8 cellular contexts compared by ENCODE assay signal in the genomic region with DNA sequence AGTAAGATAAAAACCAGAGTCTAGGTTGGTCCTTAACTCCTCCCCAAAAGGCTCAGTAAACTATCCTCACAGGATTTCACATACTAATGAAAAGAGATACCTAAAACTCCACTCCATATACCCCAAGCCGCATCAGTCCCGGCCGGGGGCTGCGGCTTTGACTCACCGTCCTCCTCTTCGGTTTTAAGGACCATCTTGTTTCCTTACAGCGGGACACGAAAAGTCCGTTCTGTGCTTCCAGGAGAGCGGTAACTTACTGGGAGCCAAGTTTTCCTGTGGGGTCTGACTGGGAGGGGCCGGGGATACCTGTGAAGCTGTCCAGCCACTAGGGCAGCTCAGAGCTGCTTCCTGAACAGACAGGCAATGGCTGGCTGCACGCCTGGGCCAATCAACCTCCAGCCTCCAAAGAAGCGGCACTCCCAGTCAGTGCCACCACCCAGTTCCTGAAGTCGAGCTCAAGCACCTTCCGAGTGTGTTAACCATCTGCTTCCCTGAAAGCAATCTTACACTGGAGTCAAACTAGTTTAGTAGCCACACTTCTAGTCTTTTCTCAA. TPM values are rescaled to one million over a fixed set of nuclear protein-coding genes. Genes with fewer than 3 reads are reported as not detected.
DNase-seq lines count a peak whose midpoint lies in the region; ATAC-seq, FAIRE-seq and TF ChIP-seq lines count a peak whose summit lies in the region.

No MANE protein-coding gene starts in this region.

- TF ChIP-seq CTCF in MM.1S (IDR thresholded peaks at IDR 0.05; ENCODE audit: low read length), result peak; percentile 26
- TF ChIP-seq CTCF in bronchial epithelial cell (IDR thresholded peaks at IDR 0.05; ENCODE audit: insufficient read depth, low read length, severe bottlenecking), result peak; percentile 43
- TF ChIP-seq CTCF in lower lobe of right lung (IDR thresholded peaks at IDR 0.05), result no peak

- peak overlapping the region; percentile 96 for H3K4me2 ChIP-seq in MM.1S (ENCODE audit: low read depth, low read length)

- peaks cover 100% of the 10 kb centered on the region for H3K79me2 ChIP-seq in MM.1S (ENCODE audit: low read length)

- H3K9me2 ChIP-seq in MM.1S (replicated peaks; ENCODE audit: insufficient read depth, low read length), result no peaks in the 10 kb centered on the region

- no peaks in the 10 kb centered on the region for H3K9me3 Mint-ChIP-seq in T-helper 2 cell treated with Interferon-gamma antibody and Interleukin-4, amounts not matched to agents 5 μg/mL and 100 μg/mL, for 36 hours

- H3K4me1 ChIP-seq in MM.1S (ENCODE audit: low read length), result peaks cover 62% of the 10 kb centered on the region
- peaks cover 76% of the 10 kb centered on the region for H3K4me1 ChIP-seq in lower lobe of right lung
- H3K4me1 ChIP-seq in stomach smooth muscle (ENCODE audit: control insufficient read depth, insufficient read depth, low read length), result peaks cover 20% of the 10 kb centered on the region

- peak; percentile 65 for DNase-seq in DMS 273 treated with DMSO at 0.1 percent for 48 hours (lab: John Stamatoyannopoulos, UW)
- DNase-seq in MM.1S, result peak; percentile 90
- peak; percentile 58 for DNase-seq in T-helper 2 cell treated with Interferon-gamma antibody and Interleukin-4, amounts not matched to agents 5 μg/mL and 100 μg/mL, for 36 hours (ENCODE audit: low spot score)
- DNase-seq in bronchial epithelial cell (ENCODE audit: low read depth), result peak; percentile 92
- DNase-seq in lower lobe of right lung, result peak; percentile 93

- peaks cover 71% of the 10 kb centered on the region for H3K4me1 Mint-ChIP-seq in T-helper 2 cell treated with Interferon-gamma antibody and Interleukin-4, amounts not matched to agents 5 μg/mL and 100 μg/mL, for 36 hours (ENCODE audit: low read depth)

- no peaks in the 10 kb centered on the region for H3K27me3 ChIP-seq in MM.1S (replicated peaks; ENCODE audit: insufficient read depth, low read length)
- H3K27me3 ChIP-seq in bronchial epithelial cell (ENCODE audit: control insufficient read depth, insufficient read depth, low read length), result no peaks in the 10 kb centered on the region
- H3K27me3 ChIP-seq in lower lobe of right lung (ENCODE audit: low read depth), result no peaks in the 10 kb centered on the region
- H3K27me3 ChIP-seq in stomach smooth muscle (ENCODE audit: control insufficient read depth in 1 of 2, insufficient read depth in 2 of 2, low read length in 2 of 2), result no peaks in the 10 kb centered on the region

- H3K27me3 Mint-ChIP-seq in T-helper 2 cell treated with Interferon-gamma antibody and Interleukin-4, amounts not matched to agents 5 μg/mL and 100 μg/mL, for 36 hours (ENCODE audit: low read depth), result no peaks in the 10 kb centered on the region

- no peak for FAIRE-seq in bronchial epithelial cell (lab: Jason Lieb, UNC)

- peak overlapping the region; percentile 88 for H3K27ac Mint-ChIP-seq in T-helper 2 cell treated with Interferon-gamma antibody and Interleukin-4, amounts not matched to agents 5 μg/mL and 100 μg/mL, for 36 hours

- peaks cover 50% of the 10 kb centered on the region for H3F3A ChIP-seq in MM.1S (ENCODE audit: insufficient read depth, low read length)

- H3K9me3 ChIP-seq in MM.1S (replicated peaks; ENCODE audit: insufficient read depth, low read length) (no peaks in the 10 kb centered on the region), lower lobe of right lung (no peaks in the 10 kb centered on the region), stomach smooth muscle (ENCODE audit: control insufficient read depth in 2 of 2, low read length in 2 of 2) (no peaks in the 10 kb centered on the region)

- H3K27ac ChIP-seq in MM.1S (ENCODE audit: low read length) (peak overlapping the region; percentile 86), lower lobe of right lung (peak overlapping the region; percentile 90), stomach smooth muscle (ENCODE audit: low read length) (peak overlapping the region; percentile 60)

- no peaks in the 10 kb centered on the region for H4K20me1 ChIP-seq in MM.1S (ENCODE audit: insufficient read depth, low read length)

- peak overlapping the region; percentile 89 for H3K4me3 Mint-ChIP-seq in T-helper 2 cell treated with Interferon-gamma antibody and Interleukin-4, amounts not matched to agents 5 μg/mL and 100 μg/mL, for 36 hours

- ATAC-seq in GM21528 (IDR thresholded peaks at IDR 0.05; ENCODE audit: low FRiP score, unreplicated experiment) (peak; percentile 44), lower lobe of right lung (peak; percentile 97 to 98), HG02588 (IDR thresholded peaks at IDR 0.05; ENCODE audit: unreplicated experiment) (no peak)

- no peak overlapping the region for H2AFZ ChIP-seq in MM.1S (ENCODE audit: low read length)

- peak overlapping the region; percentile 91 for H3K9ac ChIP-seq in MM.1S (ENCODE audit: low read length)
- peak overlapping the region; percentile 24 to 68 for H3K9ac ChIP-seq in stomach smooth muscle (ENCODE audit: low read length in 2 of 2)

- H3K36me3 ChIP-seq in MM.1S (replicated peaks; ENCODE audit: insufficient read depth, low read length), result no peaks in the 10 kb centered on the region
- peaks cover 2% of the 10 kb centered on the region for H3K36me3 ChIP-seq in bronchial epithelial cell (ENCODE audit: control insufficient read depth, insufficient read depth, low read length)
- H3K36me3 ChIP-seq in lower lobe of right lung, result no peaks in the 10 kb centered on the region
- no peaks in the 10 kb centered on the region for H3K36me3 ChIP-seq in stomach smooth muscle (ENCODE audit: control insufficient read depth in 2 of 2, insufficient read depth in 2 of 2, low read length in 2 of 2)

- H3K36me3 Mint-ChIP-seq in T-helper 2 cell treated with Interferon-gamma antibody and Interleukin-4, amounts not matched to agents 5 μg/mL and 100 μg/mL, for 36 hours (ENCODE audit: low read depth), result peaks cover 25% of the 10 kb centered on the region

- H3K4me3 ChIP-seq in MM.1S (ENCODE audit: low read length) (peak overlapping the region; percentile 86), bronchial epithelial cell (ENCODE audit: low read depth, low read length) (peak overlapping the region; percentile 57), lower lobe of right lung (peak overlapping the region; percentile 71), stomach smooth muscle (ENCODE audit: low read length in 2 of 2) (peak overlapping the region; percentile 74 to 78)

- intact Hi-C loops in lower lobe of right lung (cut with DNase I), result no loop called here

RNA-seq across cellular contexts. Expression of gene CYTH1, which starts 45.5 kb away (rescaled TPM):
- total RNA-seq in bronchial epithelial cell, result 35.5 and 44.8 TPM in 2 replicates
- 110 TPM for total RNA-seq in lower lobe of right lung
